1 cellular context compared by ENCODE assay signal in the genomic region with DNA sequence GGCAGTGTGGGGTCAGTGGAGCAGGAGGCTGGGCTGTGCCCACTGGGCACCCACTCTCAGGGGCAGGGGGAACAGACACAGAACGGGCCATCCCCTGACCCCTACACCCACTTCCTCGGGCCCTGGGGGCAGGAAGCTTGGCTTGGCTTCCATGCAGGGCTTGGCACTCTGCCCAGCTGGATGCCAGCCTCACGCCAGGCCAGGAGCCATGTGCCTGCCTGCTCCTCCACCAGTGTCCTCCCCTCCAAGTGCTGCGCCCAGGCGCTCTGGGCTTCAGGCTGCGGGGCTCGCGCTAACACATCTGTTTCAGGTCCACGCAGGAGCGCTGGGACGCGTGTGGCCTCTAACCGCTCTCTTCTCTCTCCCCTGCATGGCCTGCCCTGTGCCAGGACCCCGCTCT.
A peak's percentile ranks its signal among the peaks of the same experiment; 100 is the strongest.
TF ChIP-seq lines count a peak whose summit lies in the region.

No MANE protein-coding gene starts in this region.

TF ChIP-seq in Ishikawa, 13 proteins besides CTCF, POLR2A, EP300 and RAD21:
- TF ChIP-seq YY1 (IDR thresholded peaks at IDR 0.05; ENCODE audit: low read depth) (no peak), NFIC (IDR thresholded peaks at IDR 0.05) (peak; percentile 80)
